Comparison of ENCODE assay signal across 1 cellular context in the genomic region with DNA sequence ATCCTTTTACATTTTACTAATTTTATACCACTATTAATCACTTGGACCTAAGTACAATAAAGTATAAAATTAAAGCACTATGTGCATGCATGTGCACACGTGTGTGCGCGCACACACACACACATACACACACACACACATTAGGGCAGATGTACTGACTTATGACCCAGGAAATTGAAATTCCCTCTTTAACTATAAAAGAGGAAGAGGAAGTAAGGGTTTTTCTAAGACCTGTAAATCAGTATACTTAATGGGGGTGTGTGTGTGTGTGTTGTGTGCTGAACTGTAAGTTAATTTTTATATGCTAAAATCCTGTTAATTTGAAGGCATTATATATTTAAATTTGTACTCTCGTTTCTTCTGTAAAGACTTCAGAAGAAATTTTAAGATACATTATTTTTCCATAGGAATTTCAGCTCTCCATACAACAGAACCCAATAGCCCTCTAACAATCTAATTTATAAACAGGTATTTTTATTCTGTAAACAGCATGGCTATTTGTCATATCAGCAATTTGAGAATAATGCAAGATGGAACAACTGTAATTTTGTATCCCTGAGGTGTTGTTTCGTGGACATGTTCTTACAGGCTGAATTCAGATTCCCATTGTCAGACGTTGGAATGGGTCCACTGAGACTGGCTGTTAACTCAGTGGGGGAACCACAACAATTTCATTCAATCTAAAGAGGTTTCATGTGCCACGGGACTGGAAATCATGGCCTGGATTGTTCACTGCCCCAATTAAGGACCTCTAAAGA.
TF ChIP-seq lines count a peak whose summit lies in the region.

No MANE protein-coding gene starts in this region.

TF ChIP-seq in GM23338, 12 proteins besides CTCF, POLR2A, EP300 and RAD21 (continued from another document):
- no peak for TF ChIP-seq REST (IDR thresholded peaks at IDR 0.05; ENCODE audit: unreplicated experiment)
- no peak for TF ChIP-seq EZH2phosphoT487 (IDR thresholded peaks at IDR 0.05; ENCODE audit: unreplicated experiment)
- TF ChIP-seq POLR2AphosphoS5 (IDR thresholded peaks at IDR 0.05; ENCODE audit: low read depth): no peak
- no peak for TF ChIP-seq ETS1 (IDR thresholded peaks at IDR 0.05)
- no peak for TF ChIP-seq JUNB (IDR thresholded peaks at IDR 0.05; ENCODE audit: unreplicated experiment)
- TF ChIP-seq CREB1 (CRISPR knock-in tag; IDR thresholded peaks at IDR 0.05; ENCODE audit: low read depth): no peak
- TF ChIP-seq ZNF114 (CRISPR knock-in tag; IDR thresholded peaks at IDR 0.05): no peak
- TF ChIP-seq NANOG (IDR thresholded peaks at IDR 0.05; ENCODE audit: borderline replicate concordance): no peak
- TF ChIP-seq EZH2 (IDR thresholded peaks at IDR 0.05; ENCODE audit: low read depth, unreplicated experiment): no peak
- no peak for TF ChIP-seq ZNF331 (CRISPR knock-in tag; IDR thresholded peaks at IDR 0.05; ENCODE audit: low read depth)
